Comparison of ENCODE assay signal across 8 cellular contexts in genomic region chr15:73964736-73965093, GRCh38. TPM values are rescaled to one million over a fixed set of nuclear protein-coding genes. Genes with fewer than 3 reads are reported as not detected.
DNase-seq lines count a peak whose midpoint lies in the region; ATAC-seq, FAIRE-seq and TF ChIP-seq lines count a peak whose summit lies in the region.

No MANE protein-coding gene starts in this region.

- H3K27ac ChIP-seq in ACC112 (ENCODE audit: low read depth, low read length): no peak overlapping the region

- H3K4me3 ChIP-seq in ACC112 (ENCODE audit: low read depth, low read length) (peak overlapping the region; percentile 8; the same call in 1 of the 2 replicates), fibroblast of mammary gland (ENCODE audit: control insufficient read depth, low read depth, low read length) (no peak overlapping the region)

- no peaks in the 10 kb centered on the region for H3K27me3 ChIP-seq in ACC112 (ENCODE audit: insufficient read depth, low read length)

- peak overlapping the region in 2 of 3 experiments; percentile 8 to 22 for H3K27ac Mint-ChIP-seq in nephron
- H3K27ac Mint-ChIP-seq in stimulated activated naive CD8-positive, alpha-beta T cell treated with anti-CD3 and anti-CD28 coated beads, Interleukin-15, amount 100 ng/mL, for 72 hours: peak overlapping the region; percentile 88 to 89

- no peaks in the 10 kb centered on the region for H3K36me3 Mint-ChIP-seq in activated T-cell treated with anti-CD3 and anti-CD28 coated beads, Interleukin-2, amount 50 U/mL, for 4 hours (ENCODE audit: insufficient read depth)
- H3K36me3 Mint-ChIP-seq in nephron (ENCODE audit: low read depth): no peaks in the 10 kb centered on the region

- H3K4me1 ChIP-seq in ACC112 (ENCODE audit: control insufficient read depth, insufficient read depth, low read length, unreplicated experiment): peaks cover 17% of the 10 kb centered on the region

- H3K4me3 Mint-ChIP-seq in activated T-cell treated with anti-CD3 and anti-CD28 coated beads, Interleukin-2, amount 50 U/mL, for 4 hours: peak overlapping the region; percentile 64
- H3K4me3 Mint-ChIP-seq in nephron: no peak overlapping the region
- peak overlapping the region; percentile 85 to 86 for H3K4me3 Mint-ChIP-seq in stimulated activated naive CD8-positive, alpha-beta T cell treated with anti-CD3 and anti-CD28 coated beads, Interleukin-15, amount 100 ng/mL, for 72 hours

- no peaks in the 10 kb centered on the region for H3K36me3 ChIP-seq in ACC112 (ENCODE audit: insufficient read depth, low read length)

- DNase-seq in HuH-7.5 (ENCODE audit: low spot score) (peak; percentile 90), RCC 7860 (ENCODE audit: low spot score) (peak; percentile 63), fibroblast of mammary gland (ENCODE audit: low read depth) (peak; percentile 75)
- peak; percentile 86 for DNase-seq in activated T-cell treated with anti-CD3 and anti-CD28 coated beads, Interleukin-2, amount 50 U/mL, for 4 hours
- peak; percentile 86 to 87 for DNase-seq in stimulated activated naive CD8-positive, alpha-beta T cell treated with anti-CD3 and anti-CD28 coated beads, Interleukin-15, amount 100 ng/mL, for 72 hours

- ATAC-seq in GM18520 (IDR thresholded peaks at IDR 0.05; ENCODE audit: unreplicated experiment): peak; percentile 44
- ATAC-seq in activated T-cell treated with anti-CD3 and anti-CD28 coated beads, Interleukin-2, amount 50 U/mL, for 4 hours: peak; percentile 75 to 80
- peak; percentile 92 for ATAC-seq in stimulated activated naive CD8-positive, alpha-beta T cell treated with anti-CD3 and anti-CD28 coated beads, Interleukin-15, amount 100 ng/mL, for 72 hours

- FAIRE-seq in RCC 7860 (lab: Jason Lieb, UNC): no peak

- H3K9me3 Mint-ChIP-seq in activated T-cell treated with anti-CD3 and anti-CD28 coated beads, Interleukin-2, amount 50 U/mL, for 4 hours: no peaks in the 10 kb centered on the region
- no peaks in the 10 kb centered on the region for H3K9me3 Mint-ChIP-seq in nephron
- H3K9me3 Mint-ChIP-seq in stimulated activated naive CD8-positive, alpha-beta T cell treated with anti-CD3 and anti-CD28 coated beads, Interleukin-15, amount 100 ng/mL, for 72 hours: no peaks in the 10 kb centered on the region

- peak; percentile 99 for TF ChIP-seq CTCF in fibroblast of mammary gland (conservative IDR thresholded peaks at IDR 0.05; ENCODE audit: control insufficient read depth, insufficient read depth, low read depth, low read length)
- peak; percentile 82 to 88 (median 86) for TF ChIP-seq CTCF in nephron (IDR thresholded peaks at IDR 0.05; ENCODE audit: unreplicated experiment in 3 of 3)

- no peaks in the 10 kb centered on the region for H3K27me3 Mint-ChIP-seq in activated T-cell treated with anti-CD3 and anti-CD28 coated beads, Interleukin-2, amount 50 U/mL, for 4 hours (ENCODE audit: low read depth)
- no peaks in the 10 kb centered on the region for H3K27me3 Mint-ChIP-seq in nephron (ENCODE audit: low read depth)
- no peaks in the 10 kb centered on the region for H3K27me3 Mint-ChIP-seq in stimulated activated naive CD8-positive, alpha-beta T cell treated with anti-CD3 and anti-CD28 coated beads, Interleukin-15, amount 100 ng/mL, for 72 hours

- H3K4me1 Mint-ChIP-seq in activated T-cell treated with anti-CD3 and anti-CD28 coated beads, Interleukin-2, amount 50 U/mL, for 4 hours (ENCODE audit: low read depth): peaks cover 31% of the 10 kb centered on the region
- H3K4me1 Mint-ChIP-seq in nephron: peaks cover 26% of the 10 kb centered on the region
- peaks cover 28% of the 10 kb centered on the region for H3K4me1 Mint-ChIP-seq in stimulated activated naive CD8-positive, alpha-beta T cell treated with anti-CD3 and anti-CD28 coated beads, Interleukin-15, amount 100 ng/mL, for 72 hours

- H2AFZ ChIP-seq in ACC112 (ENCODE audit: low read length, unreplicated experiment): peak overlapping the region; percentile 19

- no peaks in the 10 kb centered on the region for H3K79me2 ChIP-seq in ACC112 (ENCODE audit: control insufficient read depth, insufficient read depth, low read length, unreplicated experiment)

RNA-seq across cellular contexts. Expression of gene STOML1, which starts 27.4 kb away (rescaled TPM):
- total RNA-seq in activated T-cell treated with anti-CD3 and anti-CD28 coated beads, Interleukin-2, amount 50 U/mL, for 4 hours: 10 to 100 TPM; 14.6 to 17.9 (median 16.4) TPM

RNA-seq across cellular contexts. Expression of gene PML, which starts 29.8 kb away (rescaled TPM):
- total RNA-seq in activated T-cell treated with anti-CD3 and anti-CD28 coated beads, Interleukin-2, amount 50 U/mL, for 4 hours: 10 to 100 TPM; 34.9 to 39.1 (median 34.9) TPM

RNA-seq across cellular contexts. Expression of gene LOXL1, which starts 38.5 kb away (rescaled TPM):
- total RNA-seq in activated T-cell treated with anti-CD3 and anti-CD28 coated beads, Interleukin-2, amount 50 U/mL, for 4 hours: 1 to 10 TPM in 1 of 3 donors, under 1 TPM in 2; 0.65 to 1.2 (median 0.81) TPM

Comparison
In these comparisons a context has a peak if more than half of its experiments do, and no peak if none do; other contexts are left out.
1. H3K4me3 Mint-ChIP-seq: peak in activated T-cell treated with anti-CD3 and anti-CD28 coated beads, Interleukin-2, amount 50 U/mL, for 4 hours (single experiment) and stimulated activated naive CD8-positive, alpha-beta T cell treated with anti-CD3 and anti-CD28 coated beads, Interleukin-15, amount 100 ng/mL, for 72 hours (2 of 2); none in nephron (0 of 3).
2. Peak in every context shown above with its lines, with median percentiles within 50 percentile points of each other: ATAC-seq and DNase-seq.